In genomic region chr10:110016037-110016436, GRCh38 we compare ENCODE assay signal across 9 cellular contexts. TPM values are rescaled to one million over a fixed set of nuclear protein-coding genes. Genes with fewer than 3 reads are reported as not detected.
DNase-seq lines count a peak whose midpoint lies in the region; ATAC-seq and TF ChIP-seq lines count a peak whose summit lies in the region.
"Had no signal": no experiment of that assay in that cellular context is flagged by ENCODE, and none has a peak within 500 bp of the region (broad histone marks: within the 10 kb centered on the region; RNA-seq: fewer than 3 reads in every experiment).

No MANE protein-coding gene starts in this region.

- intact Hi-C loops in psoas muscle (cut with DNase I), result no loop called here

- no peak overlapping the region for H3K27ac ChIP-seq in psoas muscle
- H3K27ac ChIP-seq: adrenal gland had no signal

- H3K4me1 ChIP-seq in psoas muscle, result peaks cover 9% of the 10 kb centered on the region

- no peaks in the 10 kb centered on the region for H3K27me3 ChIP-seq in psoas muscle (ENCODE audit: insufficient read depth in 3 of 3, low read length in 2 of 3)
- H3K27me3 ChIP-seq: adrenal gland had no signal

- no peak overlapping the region for H3K4me3 ChIP-seq in fibroblast of pulmonary artery (replicated peaks; ENCODE audit: low read depth, low read length)
- H3K4me3 ChIP-seq in psoas muscle, result no peak overlapping the region
- H3K4me3 ChIP-seq: adrenal gland had no signal

- TF ChIP-seq CTCF in fibroblast of pulmonary artery (IDR thresholded peaks at IDR 0.05; ENCODE audit: low read length, missing control alignments), result peak; percentile 27
- TF ChIP-seq CTCF in psoas muscle (IDR thresholded peaks at IDR 0.05), result peak; percentile 16

- no peaks in the 10 kb centered on the region for H3K36me3 ChIP-seq in psoas muscle (ENCODE audit: insufficient read depth in 1 of 2, low read depth in 1 of 2)
- H3K36me3 ChIP-seq: adrenal gland had no signal

- peak in 1 of 4 donors; percentile 57 for ATAC-seq in psoas muscle
- no peak for ATAC-seq in HG03175 (IDR thresholded peaks at IDR 0.05; ENCODE audit: unreplicated experiment)

- H3K9me3 ChIP-seq in psoas muscle, result no peaks in the 10 kb centered on the region
- H3K9me3 ChIP-seq: adrenal gland had no signal

- peak; percentile 38 for DNase-seq in DMS 273 (lab: John Stamatoyannopoulos, UW; ENCODE audit: unreplicated experiment)
- DNase-seq in DMS 273 treated with DMSO at 0.1 percent for 48 hours (lab: John Stamatoyannopoulos, UW), result no peak
- DNase-seq in RKO (ENCODE audit: low spot score), result peak; percentile 29
- DNase-seq in fibroblast of pulmonary artery (ENCODE audit: low read depth), result peak; percentile 36
- DNase-seq in psoas muscle, result no peak
- DNase-seq in NCI-H748 treated with DMSO at 0.1 percent for 48 hours (lab: John Stamatoyannopoulos, UW), result no peak
- no peak for DNase-seq in activated effector memory CD4-positive, alpha-beta T cell treated with Interleukin-2 at 50 U/mL for 16 hours

RNA-seq across cellular contexts. Expression of gene ADD3, which starts 8.3 kb away (rescaled TPM):
- total RNA-seq in psoas muscle, result 10 to 100 TPM in 3 of 4 donors, 1 to 10 TPM in 1; 8.0 to 26.3 (median 14.0) TPM
- polyA plus RNA-seq in psoas muscle, result 10 to 100 TPM in 1 of 3 donors, 1 to 10 TPM in 2; 4.2 to 24.4 (median 5.9) TPM

Comparison
In these comparisons a context has a peak if more than half of its experiments do, and no peak if none do; other contexts are left out.
1. DNase-seq: peak in DMS 273 (single experiment), RKO (single experiment) and fibroblast of pulmonary artery (single experiment); none in DMS 273 treated with DMSO at 0.1 percent for 48 hours (single experiment), psoas muscle (0 of 2), NCI-H748 treated with DMSO at 0.1 percent for 48 hours (single experiment) and activated effector memory CD4-positive, alpha-beta T cell treated with Interleukin-2 at 50 U/mL for 16 hours (single experiment).